8 cellular contexts compared by ENCODE assay signal in the genomic region with DNA sequence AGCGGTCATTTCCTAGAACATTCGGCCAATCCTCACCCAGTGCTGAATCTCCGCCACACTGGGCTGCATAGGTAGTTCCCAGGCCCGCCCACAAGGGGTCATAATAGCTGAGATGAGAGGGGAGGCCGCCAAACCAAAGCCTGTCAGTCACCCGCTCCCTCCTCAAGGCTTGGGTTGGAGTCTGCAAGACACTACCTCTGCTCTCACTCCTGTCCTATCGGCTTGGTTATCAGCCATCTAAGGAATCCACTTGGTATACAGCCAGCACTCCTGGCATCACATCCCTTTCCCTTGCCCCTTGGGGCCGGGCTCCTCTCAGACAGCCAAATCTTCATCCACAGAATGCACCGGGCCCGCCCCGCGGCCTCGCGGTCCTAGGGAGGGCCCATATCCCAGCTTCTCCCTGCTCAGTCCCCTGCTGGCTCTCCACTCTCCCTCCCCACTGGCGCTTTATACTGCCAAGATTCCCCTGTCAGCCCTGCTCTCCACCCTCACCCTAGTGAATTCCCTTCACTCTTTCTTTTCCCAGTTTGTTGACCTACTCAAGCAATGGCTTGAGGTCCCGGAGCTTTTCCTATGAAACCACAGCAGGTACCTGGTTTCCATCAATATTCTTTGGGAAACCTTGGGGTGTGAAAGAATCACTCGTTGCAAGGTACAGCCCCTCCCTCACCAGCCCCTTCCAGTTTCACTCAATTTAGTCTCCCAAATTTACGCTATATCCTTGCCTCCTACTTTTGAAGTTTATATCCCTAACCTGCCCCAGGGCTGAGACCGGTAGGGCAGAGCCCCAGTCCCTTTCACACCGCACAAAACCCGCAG. TPM values are rescaled to one million over a fixed set of nuclear protein-coding genes. Genes with fewer than 3 reads are reported as not detected.
A peak's percentile ranks its signal among the peaks of the same experiment; 100 is the strongest.
DNase-seq lines count a peak whose midpoint lies in the region; ATAC-seq and TF ChIP-seq lines count a peak whose summit lies in the region.

No MANE protein-coding gene starts in this region.

- H2AFZ ChIP-seq in mammary epithelial cell (ENCODE audit: low read depth, low read length) (no peak overlapping the region), smooth muscle cell (ENCODE audit: low read depth) (no peak overlapping the region)

- H3K4me3 ChIP-seq in mammary epithelial cell (replicated peaks in 1 of 3; ENCODE audit: insufficient read depth in 1 of 3, low read depth in 2 of 3, low read length in 3 of 3) (peak overlapping the region in 1 of 3 experiments; percentile 49), smooth muscle cell (peak overlapping the region; percentile 74)

- DNase-seq in DMS79 (lab: John Stamatoyannopoulos, UW): peak; percentile 51
- peak; percentile 62 for DNase-seq in LoVo (ENCODE audit: low spot score)
- peak; percentile 55 for DNase-seq in UCSD-AML1 (lab: John Stamatoyannopoulos, UW; ENCODE audit: unreplicated experiment)
- no peak for DNase-seq in mammary epithelial cell
- peak; percentile 85 for DNase-seq in iPS-NIHi11 (ENCODE audit: low spot score)
- no peak for DNase-seq in smooth muscle cell (lab: John Stamatoyannopoulos, UW; ENCODE audit: unreplicated experiment)
- DNase-seq in OCI-M2 (lab: John Stamatoyannopoulos, UW; ENCODE audit: unreplicated experiment): no peak

- no peak overlapping the region for H3K27ac ChIP-seq in mammary epithelial cell (ENCODE audit: insufficient read depth, low read depth, low read length)
- H3K27ac ChIP-seq in smooth muscle cell (ENCODE audit: low read depth): peak overlapping the region; percentile 30

- no TSS peak for BruUV-seq in mammary epithelial cell (replicated peaks; lab: Mats Ljungman, UMichigan)

- in situ Hi-C loops in mammary epithelial cell (cut with MboI; ENCODE audit: low sequenced_read_pairs in 2 of 2): no loop called here

- WGBS in mammary epithelial cell (ENCODE audit: low coverage, missing lambda C conversion rate): 51% methylated on average over 17 of the region's 21 CpGs
- 16% methylated on average over 21 of the region's 21 CpGs for WGBS in smooth muscle cell (ENCODE audit: low lambda C conversion rate)

- H3K79me2 ChIP-seq in mammary epithelial cell (ENCODE audit: insufficient read depth, low read length): peaks cover 4% of the 10 kb centered on the region
- H3K79me2 ChIP-seq in smooth muscle cell (ENCODE audit: low read depth): peaks cover 27% of the 10 kb centered on the region

- CTCF ChIA-PET in mammary epithelial cell (lab: Charles Lee; ENCODE audit: low non-redundant PET): interaction anchor here (0.6 kb wide), 1 partner anchor 17 kb away, joined by 7 read pairs; no protein-coding TSS in a partner anchor

- H3K4me2 ChIP-seq in mammary epithelial cell (ENCODE audit: insufficient read depth, low read depth, low read length): peak overlapping the region; percentile 70
- peak overlapping the region; percentile 99 for H3K4me2 ChIP-seq in smooth muscle cell

- H3K27me3 ChIP-seq in mammary epithelial cell (ENCODE audit: insufficient read depth, low read length): no peaks in the 10 kb centered on the region
- H3K27me3 ChIP-seq in smooth muscle cell (ENCODE audit: low read depth): no peaks in the 10 kb centered on the region

- H4K20me1 ChIP-seq in mammary epithelial cell (ENCODE audit: insufficient read depth, low read length) (no peaks in the 10 kb centered on the region), smooth muscle cell (ENCODE audit: low read depth) (peaks cover 32% of the 10 kb centered on the region)

- peaks cover 11% of the 10 kb centered on the region for H3F3A ChIP-seq in smooth muscle cell (ENCODE audit: low read depth)

- H3K4me1 ChIP-seq in mammary epithelial cell (ENCODE audit: insufficient read depth, low read length): peaks cover 36% of the 10 kb centered on the region
- H3K4me1 ChIP-seq in smooth muscle cell (ENCODE audit: low read depth): peaks cover 11% of the 10 kb centered on the region

- ATAC-seq in GM21529 (IDR thresholded peaks at IDR 0.05; ENCODE audit: unreplicated experiment): peak; percentile 56

- intact Hi-C loops in mammary epithelial cell (cut with micrococcal nuclease): loop anchor here (1.0 kb wide), 1 partner anchor 144 kb away; no protein-coding TSS in a partner anchor

- no peaks in the 10 kb centered on the region for H3K9me3 ChIP-seq in mammary epithelial cell (replicated peaks; ENCODE audit: insufficient read depth, low read length)
- H3K9me3 ChIP-seq in smooth muscle cell (replicated peaks; ENCODE audit: low read depth): no peaks in the 10 kb centered on the region

- dilution Hi-C loops in mammary epithelial cell (cut with HindIII; ENCODE audit: low sequenced_read_pairs): no loop called here

- peaks cover 11% of the 10 kb centered on the region for H3K36me3 ChIP-seq in mammary epithelial cell (ENCODE audit: insufficient read depth, low read length)
- no peaks in the 10 kb centered on the region for H3K36me3 ChIP-seq in smooth muscle cell (ENCODE audit: low read depth)

- TF ChIP-seq CTCF in mammary epithelial cell (conservative IDR thresholded peaks at IDR 0.05 in 1 of 2, IDR thresholded peaks at IDR 0.05 in 1 of 2; ENCODE audit: extremely low read depth in 1 of 2, insufficient read depth in 1 of 2, low read depth in 1 of 2, low read length in 2 of 2) (peak; percentile 54), smooth muscle cell (IDR thresholded peaks at IDR 0.05; ENCODE audit: borderline replicate concordance, insufficient read depth, poor library complexity, severe bottlenecking) (peak; percentile 52)

- no peak overlapping the region for H3K9ac ChIP-seq in mammary epithelial cell (ENCODE audit: insufficient read depth, low read length)
- no peak overlapping the region for H3K9ac ChIP-seq in smooth muscle cell (ENCODE audit: low read depth)

RNA-seq across cellular contexts. Expression of a gene that starts 1.5 kb away (rescaled TPM):
- 1 to 10 TPM; 1.9 to 2.2 TPM for total RNA-seq in mammary epithelial cell
- polyA plus RNA-seq in mammary epithelial cell: 3.0 TPM
- polyA minus RNA-seq in mammary epithelial cell: 0.26 TPM
- 4.2 and 5.2 TPM in 2 replicates for total RNA-seq in smooth muscle cell
- 13.3 and 19.1 TPM in 2 replicates for polyA plus RNA-seq in smooth muscle cell

RNA-seq across cellular contexts. Expression of a gene that starts 13.7 kb away (rescaled TPM):
- 10 to 100 TPM; 29.5 to 84.2 TPM for total RNA-seq in mammary epithelial cell
- 62.7 TPM for polyA plus RNA-seq in mammary epithelial cell
- 80.8 TPM for polyA minus RNA-seq in mammary epithelial cell
- 29.7 and 41.9 TPM in 2 replicates for total RNA-seq in smooth muscle cell
- polyA plus RNA-seq in smooth muscle cell: 23.6 and 30.4 TPM in 2 replicates

RNA-seq across cellular contexts. Expression of a gene that starts 20.1 kb away (rescaled TPM):
- total RNA-seq in mammary epithelial cell: over 10,000 TPM in 1 of 2 donors, 1,000 to 10,000 TPM in 1; 6,493 to 13,434 TPM
- polyA plus RNA-seq in mammary epithelial cell: 20,785 TPM
- 16,557 TPM for polyA minus RNA-seq in mammary epithelial cell
- 5,015 and 5,158 TPM in 2 replicates for total RNA-seq in smooth muscle cell
- polyA plus RNA-seq in smooth muscle cell: 9,934 and 11,119 TPM in 2 replicates

RNA-seq across cellular contexts. Expression of a gene that starts 52.8 kb away (rescaled TPM):
- 100 to 1,000 TPM; 178 to 187 TPM for total RNA-seq in mammary epithelial cell
- polyA plus RNA-seq in mammary epithelial cell: 85.5 TPM
- polyA minus RNA-seq in mammary epithelial cell: 298 TPM
- 172 and 176 TPM in 2 replicates for total RNA-seq in smooth muscle cell
- polyA plus RNA-seq in smooth muscle cell: 87.5 and 122 TPM in 2 replicates

Comparison
In these comparisons a context has a peak if more than half of its experiments do, and no peak if none do; other contexts are left out.
1. DNase-seq: peak in DMS79 (single experiment), LoVo (single experiment), UCSD-AML1 (single experiment) and iPS-NIHi11 (single experiment); none in mammary epithelial cell (single experiment), smooth muscle cell (single experiment) and OCI-M2 (single experiment).